7 cellular contexts compared by ENCODE assay signal in the genomic region with DNA sequence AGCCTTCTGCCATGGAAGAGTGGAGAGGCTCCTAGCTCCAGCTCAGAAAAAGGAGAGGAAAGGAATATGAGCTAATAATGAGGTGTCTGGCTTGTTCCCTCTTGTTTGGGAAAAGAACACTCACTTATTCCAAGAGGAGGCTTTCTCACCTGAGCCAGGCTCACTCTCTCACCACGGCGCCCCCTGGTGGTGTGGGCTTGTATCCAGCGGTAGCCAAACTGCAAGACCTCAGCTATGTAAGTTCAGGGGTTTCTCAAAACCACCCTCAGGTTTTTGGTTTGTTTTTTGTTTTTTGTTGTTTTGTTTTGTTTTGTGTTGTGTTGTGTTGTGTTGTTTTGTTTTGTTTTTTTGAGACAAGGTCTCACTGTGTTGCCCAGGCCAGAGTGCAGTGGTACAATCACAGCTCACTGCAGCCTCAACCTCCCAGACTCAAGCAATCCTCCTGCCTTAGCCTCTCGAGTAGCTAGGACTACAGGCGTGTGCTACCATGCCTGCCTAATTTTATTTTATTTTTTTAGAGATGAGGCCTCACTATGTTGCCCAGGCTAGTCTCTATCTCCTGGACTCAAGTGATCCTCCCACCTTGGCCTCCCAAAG.
DNase-seq lines count a peak whose midpoint lies in the region.

No MANE protein-coding gene starts in this region.

- peak; percentile 10 for DNase-seq in GM04504 (ENCODE audit: low read depth)
- DNase-seq in Kasumi-1 (lab: John Stamatoyannopoulos, UW) = peak; percentile 24 to 50
- DNase-seq in T follicular helper cell (ENCODE audit: low read depth) = peak; percentile 51
- peak in 29 of 56 donors; percentile 1 to 73 (median 12) for DNase-seq in amygdala (lab: John Stamatoyannopoulos, UW)
- DNase-seq in iPS-NIHi11 (ENCODE audit: low spot score) = peak; percentile 89
- DNase-seq in stimulated activated CD4-positive, alpha-beta T cell treated with anti-CD3 and anti-CD28 coated beads, Interleukin-1b, Interleukin-23, amount 100 ng/mL, for 48 hours = peak; percentile 64
- no peak for DNase-seq in putamen (ENCODE audit: low spot score)
